22 cellular contexts compared by ENCODE assay signal in the genomic region with DNA sequence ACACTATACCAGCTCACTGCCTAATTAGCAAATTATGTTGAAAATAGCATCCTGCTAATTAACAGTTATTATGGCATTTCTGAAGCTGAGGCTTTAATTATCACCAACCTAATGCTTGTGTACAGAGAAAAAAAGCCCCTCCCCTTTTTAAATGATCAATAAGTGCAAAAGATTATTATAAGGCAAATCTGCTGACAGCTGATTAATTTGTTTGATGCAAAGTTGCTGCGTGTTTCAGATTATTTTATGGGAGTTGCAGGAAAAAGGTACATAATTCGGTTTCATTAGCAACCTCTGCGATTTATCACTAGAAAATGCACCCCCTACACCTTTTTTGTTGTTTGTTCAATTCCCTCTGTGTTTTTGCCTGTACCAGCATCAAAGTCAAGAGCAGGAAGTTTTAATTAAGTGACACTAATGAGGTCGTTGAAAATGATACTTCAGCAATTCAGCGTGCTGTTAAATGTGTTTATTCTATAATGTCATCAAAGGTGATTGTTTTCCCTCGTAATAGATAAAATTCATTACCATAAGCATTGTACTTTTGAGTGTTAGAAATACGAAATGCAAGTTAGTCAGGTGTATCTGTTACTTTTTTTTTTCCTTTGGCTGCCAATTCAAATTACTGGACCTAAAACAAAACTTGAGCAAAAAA.
DNase-seq lines count a peak whose midpoint lies in the region; ATAC-seq, FAIRE-seq and TF ChIP-seq lines count a peak whose summit lies in the region.
"Had no signal": no experiment of that assay in that cellular context is flagged by ENCODE, and none has a peak within 500 bp of the region (broad histone marks: within the 10 kb centered on the region; RNA-seq: fewer than 3 reads in every experiment).

No MANE protein-coding gene starts in this region.

- H3K36me3 ChIP-seq in OCI-LY7 (ENCODE audit: insufficient read depth, low read length), result peaks cover 9% of the 10 kb centered on the region
- H3K36me3 ChIP-seq: Peyer's patch had no signal

- WGBS in A549 (ENCODE audit: missing lambda C conversion rate), result 60% methylated on average over 7 of the region's 7 CpGs

- H3K9me3 ChIP-seq in A549 (no peaks in the 10 kb centered on the region), OCI-LY7 (ENCODE audit: low read length) (no peaks in the 10 kb centered on the region)
- H3K9me3 ChIP-seq: BLaER1, Peyer's patch had no signal

- no peak overlapping the region for H3K4me2 ChIP-seq in A549
- H3K4me2 ChIP-seq in OCI-LY7 (ENCODE audit: low read length), result peak overlapping the region; percentile 33; the same call in 1 of the 2 replicates
- H3K4me2 ChIP-seq: BLaER1, KMS-11 had no signal

- intact Hi-C loops in OCI-LY7 (cut with micrococcal nuclease; ENCODE audit: unreplicated experiment), result no loop called here

- H3K27ac ChIP-seq in A549 (no peak overlapping the region), OCI-LY7 (ENCODE audit: low read depth, low read length, poor library complexity, severe bottlenecking) (no peak overlapping the region)
- H3K27ac ChIP-seq: BLaER1, KMS-11, Peyer's patch had no signal

- FAIRE-seq in A549 (lab: Jason Lieb, UNC) (no peak), GM12891 (lab: Jason Lieb, UNC) (peak; percentile 57)
- FAIRE-seq: H1 had no signal

- no peak overlapping the region for H2AFZ ChIP-seq in OCI-LY7 (ENCODE audit: low read length)

- no peaks in the 10 kb centered on the region for H3K9me2 ChIP-seq in OCI-LY7 (ENCODE audit: insufficient read depth, low read length)

- TF ChIP-seq POLR2A in A549 (IDR thresholded peaks at IDR 0.05; ENCODE audit: low read length), result no peak
- TF ChIP-seq POLR2A in GM12891 (IDR thresholded peaks at IDR 0.05; ENCODE audit: low read depth, low read length), result no peak

- TF ChIP-seq RAD21 in A549 (conservative IDR thresholded peaks at IDR 0.05 in 1 of 2, IDR thresholded peaks at IDR 0.05 in 1 of 2), result no peak

- DNase-seq in A549 (ENCODE audit: low read depth in 1 of 2, low spot score in 1 of 2), result no peak
- DNase-seq in GM12891 (ENCODE audit: insufficient read length, low spot score), result no peak
- peak; percentile 8 for DNase-seq in NCI-H1105 (lab: John Stamatoyannopoulos, UW)
- DNase-seq in OCI-LY7 (ENCODE audit: low spot score), result no peak
- no peak for DNase-seq in middle frontal gyrus (ENCODE audit: extremely low spot score, low spot score)
- no peak for DNase-seq in stimulated activated CD4-positive, alpha-beta T cell treated with anti-CD3 and anti-CD28 coated beads, Interleukin-4, amount 100 ng/mL, for 4 hours
- DNase-seq: ACHN; CD4-positive, alpha-beta T cell; COR-L47; DMS 273 treated with DMSO at 0.1 percent for 48 hours; MV-4-11; NCI-H1417; NCI-H187 treated with DMSO at 0.1 percent for 48 hours; NCI-H226; NCI-H510A treated with DMSO at 0.1 percent for 48 hours; Peyer's patch had no signal

- H3K4me3 ChIP-seq in A549 (no peak overlapping the region), OCI-LY7 (ENCODE audit: low read depth, low read length, poor library complexity, severe bottlenecking) (no peak overlapping the region)
- H3K4me3 ChIP-seq: BLaER1, Peyer's patch had no signal

- TF ChIP-seq EP300 in A549 (IDR thresholded peaks at IDR 0.05), result no peak

- CTCF ChIA-PET in A549 (lab: Yijun Ruan, JAX) (interaction anchor here (1.0 kb wide), 1 partner anchor 113 kb away, joined by 3 read pairs; no protein-coding TSS in a partner anchor), OCI-LY7 (lab: Charles Lee; ENCODE audit: unreplicated experiment) (no interaction called here)

- BruUV-seq in OCI-LY7 (replicated peaks; lab: Mats Ljungman, UMichigan), result no TSS peak

- H4K20me1 ChIP-seq in OCI-LY7 (ENCODE audit: insufficient read depth, low read length), result no peaks in the 10 kb centered on the region

- ATAC-seq in A549 (no peak), HG03159 (IDR thresholded peaks at IDR 0.05; ENCODE audit: unreplicated experiment) (no peak)
- ATAC-seq: HCT116, SK-N-SH treated with all-trans-retinoic acid at 6 μM for 48 hours had no signal

- H3K4me1 ChIP-seq in A549 (no peaks in the 10 kb centered on the region), OCI-LY7 (ENCODE audit: insufficient read depth, low read length, poor library complexity, severe bottlenecking) (peaks cover 14% of the 10 kb centered on the region)
- H3K4me1 ChIP-seq: Peyer's patch had no signal

- POLR2A ChIA-PET in A549 (lab: Yijun Ruan, JAX) (no interaction called here), OCI-LY7 (lab: Charles Lee) (interaction anchor here (0.7 to 1.5 kb wide), 8 partner anchors 8 to 539 kb away, joined by 3 to 5 read pairs (median 3); no protein-coding TSS in a partner anchor)

- no peaks in the 10 kb centered on the region; the same call in 1 of the 2 replicates for H3K79me2 ChIP-seq in OCI-LY7 (ENCODE audit: insufficient read depth, low read depth, low read length)

- TF ChIP-seq CTCF in A549 (IDR thresholded peaks at IDR 0.05) (no peak), OCI-LY7 (conservative IDR thresholded peaks at IDR 0.05; ENCODE audit: low read length) (no peak)

TF ChIP-seq in A549, 52 proteins besides CTCF, POLR2A, EP300 and RAD21:
- TF ChIP-seq MAFK (IDR thresholded peaks at IDR 0.05; ENCODE audit: partially characterized antibody) (peak; percentile 32), CHD4 (IDR thresholded peaks at IDR 0.05; ENCODE audit: borderline replicate concordance) (no peak)
- TF ChIP-seq, protein P1, sequence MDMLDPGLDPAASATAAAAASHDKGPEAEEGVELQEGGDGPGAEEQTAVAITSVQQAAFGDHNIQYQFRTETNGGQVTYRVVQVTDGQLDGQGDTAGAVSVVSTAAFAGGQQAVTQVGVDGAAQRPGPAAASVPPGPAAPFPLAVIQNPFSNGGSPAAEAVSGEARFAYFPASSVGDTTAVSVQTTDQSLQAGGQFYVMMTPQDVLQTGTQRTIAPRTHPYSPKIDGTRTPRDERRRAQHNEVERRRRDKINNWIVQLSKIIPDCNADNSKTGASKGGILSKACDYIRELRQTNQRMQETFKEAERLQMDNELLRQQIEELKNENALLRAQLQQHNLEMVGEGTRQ (IDR thresholded peaks at IDR 0.05), result no peak

TF ChIP-seq in GM12891, 5 proteins besides CTCF, POLR2A, EP300 and RAD21:
- TF ChIP-seq TAF1 (IDR thresholded peaks at IDR 0.05; ENCODE audit: low read depth, low read length), result no peak
